19 cellular contexts compared by ENCODE assay signal in genomic region chr4:74367656-74368055, GRCh38. TPM values are rescaled to one million over a fixed set of nuclear protein-coding genes. Genes with fewer than 3 reads are reported as not detected.
"Had no signal": no experiment of that assay in that cellular context is flagged by ENCODE, and none has a peak within 500 bp of the region (broad histone marks: within the 10 kb centered on the region; RNA-seq: fewer than 3 reads in every experiment).

No MANE protein-coding gene starts in this region.

- H3K9me3 Mint-ChIP-seq: activated naive CD8-positive, alpha-beta T cell treated with anti-CD3 and anti-CD28 coated beads, Interleukin-2, amount 50 U/mL, for 24 hours had no signal

- DNase-seq: activated CD4-positive, alpha-beta T cell treated with anti-CD3 and anti-CD28 coated beads for 36 hours; activated CD8-positive, alpha-beta memory T cell treated with anti-CD3 and anti-CD28 coated beads, Interleukin-2, amount 50 U/mL, for 48 hours; activated CD8-positive, alpha-beta T cell treated with anti-CD3 and anti-CD28 coated beads, Interleukin-2, amount 10 ng/mL, durations not matched to agents 7 days and 5 days; activated naive CD4-positive, alpha-beta T cell treated with Interleukin-2 at 50 U/mL for 16 hours; activated naive CD8-positive, alpha-beta T cell treated with anti-CD3 and anti-CD28 coated beads, Interleukin-2, amount 50 U/mL, for 24 hours; effector memory CD4-positive, alpha-beta T cell; glutamatergic neuron; left lung; stimulated activated CD4-positive, alpha-beta T cell treated with anti-CD3 and anti-CD28 coated beads, Interleukin-15, amount 100 ng/mL, for 24 hours; stomach; T-helper 1 cell; WERI-Rb-1 had no signal

- H3K36me3 ChIP-seq: ascending aorta, left lung, stomach, WERI-Rb-1 had no signal

- H3K27ac Mint-ChIP-seq: activated CD4-positive, alpha-beta T cell treated with anti-CD3 and anti-CD28 coated beads for 36 hours; activated CD8-positive, alpha-beta T cell treated with anti-CD3 and anti-CD28 coated beads, Interleukin-2, amount 10 ng/mL, durations not matched to agents 7 days and 5 days; activated naive CD8-positive, alpha-beta T cell treated with anti-CD3 and anti-CD28 coated beads, Interleukin-2, amount 50 U/mL, for 24 hours had no signal

- H3K4me3 Mint-ChIP-seq: activated CD4-positive, alpha-beta T cell treated with anti-CD3 and anti-CD28 coated beads for 36 hours; activated CD8-positive, alpha-beta T cell treated with anti-CD3 and anti-CD28 coated beads, Interleukin-2, amount 10 ng/mL, durations not matched to agents 7 days and 5 days; activated naive CD8-positive, alpha-beta T cell treated with anti-CD3 and anti-CD28 coated beads, Interleukin-2, amount 50 U/mL, for 24 hours had no signal

- H3K27me3 ChIP-seq: ascending aorta had no signal

- ATAC-seq: activated CD4-positive, alpha-beta T cell treated with anti-CD3 and anti-CD28 coated beads for 36 hours; activated CD8-positive, alpha-beta T cell treated with anti-CD3 and anti-CD28 coated beads, Interleukin-2, amount 10 ng/mL, durations not matched to agents 7 days and 5 days; activated naive CD8-positive, alpha-beta T cell treated with anti-CD3 and anti-CD28 coated beads, Interleukin-2, amount 50 U/mL, for 24 hours; left lung had no signal

- H3K4me3 ChIP-seq: ascending aorta, coronary artery, left lung, stomach had no signal

- H3K27ac ChIP-seq: ascending aorta, coronary artery, left lung, stomach, WERI-Rb-1 had no signal

- H3K9me3 ChIP-seq: ascending aorta, left lung, stomach had no signal

RNA-seq across cellular contexts. Expression of gene EREG, which starts 2.7 kb away (rescaled TPM):
- total RNA-seq: activated CD4-positive, alpha-beta T cell treated with anti-CD3 and anti-CD28 coated beads for 36 hours; activated CD8-positive, alpha-beta T cell treated with anti-CD3 and anti-CD28 coated beads, Interleukin-2, amount 10 ng/mL, durations not matched to agents 7 days and 5 days; ascending aorta; pulmonary artery endothelial cell; skeletal muscle tissue had no signal
- polyA plus RNA-seq: neural cell had no signal

RNA-seq across cellular contexts. Expression of gene EPGN, which starts 59.4 kb away (rescaled TPM):
- total RNA-seq: activated CD8-positive, alpha-beta T cell treated with anti-CD3 and anti-CD28 coated beads, Interleukin-2, amount 10 ng/mL, durations not matched to agents 7 days and 5 days; ascending aorta; cardiac septum; mesenteric fat pad had no signal
- polyA plus RNA-seq: neural cell had no signal
